ENCODE assay signal across 23 cellular contexts in genomic region chr15:66614456-66615174, GRCh38. TPM values are rescaled to one million over a fixed set of nuclear protein-coding genes. Genes with fewer than 3 reads are reported as not detected.
DNase-seq lines count a peak whose midpoint lies in the region; ATAC-seq and TF ChIP-seq lines count a peak whose summit lies in the region.
"Had no signal": no experiment of that assay in that cellular context is flagged by ENCODE, and none has a peak within 500 bp of the region (broad histone marks: within the 10 kb centered on the region; RNA-seq: fewer than 3 reads in every experiment).

No MANE protein-coding gene starts in this region.

- peaks cover 29 to 64% (median 58%) of the 10 kb centered on the region in 4 donors for H3K4me1 ChIP-seq in upper lobe of left lung

- H3K36me3 Mint-ChIP-seq in activated naive CD8-positive, alpha-beta T cell treated with anti-CD3 and anti-CD28 coated beads, Interleukin-2, amount 10 ng/mL, durations not matched to agents 7 days and 5 days: no peaks in the 10 kb centered on the region
- no peaks in the 10 kb centered on the region for H3K36me3 Mint-ChIP-seq in activated naive CD8-positive, alpha-beta T cell treated with anti-CD3 and anti-CD28 coated beads for 36 hours
- no peaks in the 10 kb centered on the region for H3K36me3 Mint-ChIP-seq in dendritic cell treated with granulocyte-macrophage colony-stimulating factor and Interleukin-4, amounts not matched to agents 40 ng/mL and 50 ng/mL, for 4 days (ENCODE audit: low read depth)
- no peaks in the 10 kb centered on the region for H3K36me3 Mint-ChIP-seq in MCF 10A (ENCODE audit: insufficient read depth, unreplicated experiment)
- H3K36me3 Mint-ChIP-seq: CD8-positive, alpha-beta T cell had no signal

- TF ChIP-seq EP300 in upper lobe of left lung (IDR thresholded peaks at IDR 0.05): no peak

- intact Hi-C loops in dendritic cell treated with granulocyte-macrophage colony-stimulating factor and Interleukin-4, amounts not matched to agents 40 ng/mL and 50 ng/mL, for 4 days (cut with micrococcal nuclease): loop anchor here (5.0 kb wide), 1 partner anchor 238 kb away; no protein-coding TSS in a partner anchor
- intact Hi-C loops in MCF 10A (cut with micrococcal nuclease): loop anchor here (5.0 kb wide), 1 partner anchor 288 kb away; no protein-coding TSS in a partner anchor

- POLR2A ChIA-PET in activated naive CD8-positive, alpha-beta T cell treated with anti-CD3 and anti-CD28 coated beads, Interleukin-2, amount 10 ng/mL, durations not matched to agents 7 days and 5 days (lab: Charles Lee): interaction anchor here (1.2 kb wide), 1 partner anchor 79 kb away, joined by 5 read pairs; no protein-coding TSS in a partner anchor
- POLR2A ChIA-PET in MCF 10A (lab: Yijun Ruan, JAX): no interaction called here

- H3K27me3 ChIP-seq in upper lobe of left lung: no peaks in the 10 kb centered on the region

- CTCF ChIA-PET in MCF 10A (lab: Yijun Ruan, JAX): interaction anchor here (0.7 to 1.8 kb wide), 3 partner anchors 161 to 249 kb away, joined by 3 to 13 read pairs (median 5); no protein-coding TSS in a partner anchor

- H3K27ac ChIP-seq in upper lobe of left lung: peak overlapping the region; percentile 24 to 91 (median 62)
- H3K27ac ChIP-seq: A549, thoracic aorta had no signal

- no peak for DNase-seq in activated naive CD8-positive, alpha-beta T cell treated with anti-CD3 and anti-CD28 coated beads, Interleukin-2, amount 10 ng/mL, durations not matched to agents 7 days and 5 days
- DNase-seq in activated naive CD8-positive, alpha-beta T cell treated with anti-CD3 and anti-CD28 coated beads for 36 hours: no peak
- peak; percentile 76 for DNase-seq in NOMO-1 treated with DMSO at 0.1 percent for 48 hours (lab: John Stamatoyannopoulos, UW; ENCODE audit: unreplicated experiment)
- no peak for DNase-seq in upper lobe of left lung
- no peak for DNase-seq in DMS53 treated with DMSO at 0.1 percent for 48 hours (lab: John Stamatoyannopoulos, UW; ENCODE audit: unreplicated experiment)
- no peak for DNase-seq in NCI-H69 (lab: John Stamatoyannopoulos, UW)
- no peak for DNase-seq in MCF 10A (ENCODE audit: unreplicated experiment)
- DNase-seq: activated CD4-positive, alpha-beta T cell treated with anti-CD3 and anti-CD28 coated beads, Interleukin-2, amount 10 ng/mL, durations not matched to agents 24 days and 14 days; activated naive CD4-positive, alpha-beta T cell treated with Interleukin-2 at 50 U/mL for 16 hours; activated T-cell treated with anti-CD3 and anti-CD28 coated beads for 4 hours; aorta; CD8-positive, alpha-beta T cell; hippocampal formation; mesendoderm; NCI-H1048; NCI-H2081 treated with DMSO at 0.1 percent for 48 hours; NCI-H510A treated with DMSO at 0.1 percent for 48 hours; PC-3; T1000 had no signal

- peak overlapping the region; percentile 61 for H3K27ac Mint-ChIP-seq in activated naive CD8-positive, alpha-beta T cell treated with anti-CD3 and anti-CD28 coated beads, Interleukin-2, amount 10 ng/mL, durations not matched to agents 7 days and 5 days
- no peak overlapping the region for H3K27ac Mint-ChIP-seq in activated naive CD8-positive, alpha-beta T cell treated with anti-CD3 and anti-CD28 coated beads for 36 hours
- peak overlapping the region; percentile 65 for H3K27ac Mint-ChIP-seq in dendritic cell treated with granulocyte-macrophage colony-stimulating factor and Interleukin-4, amounts not matched to agents 40 ng/mL and 50 ng/mL, for 4 days
- H3K27ac Mint-ChIP-seq in MCF 10A (ENCODE audit: low read depth, unreplicated experiment): no peak overlapping the region
- H3K27ac Mint-ChIP-seq: activated CD4-positive, alpha-beta T cell treated with anti-CD3 and anti-CD28 coated beads, Interleukin-2, amount 10 ng/mL, durations not matched to agents 24 days and 14 days; CD8-positive, alpha-beta T cell had no signal

- TF ChIP-seq POLR2A in upper lobe of left lung (IDR thresholded peaks at IDR 0.05): no peak

- H3K36me3 ChIP-seq in upper lobe of left lung: no peaks in the 10 kb centered on the region
- H3K36me3 ChIP-seq: thoracic aorta had no signal

- 83 to 84% methylated on average over 6 of the region's 6 CpGs for WGBS in upper lobe of left lung, 2 donors

- H3K4me3 Mint-ChIP-seq in activated naive CD8-positive, alpha-beta T cell treated with anti-CD3 and anti-CD28 coated beads, Interleukin-2, amount 10 ng/mL, durations not matched to agents 7 days and 5 days: no peak overlapping the region
- H3K4me3 Mint-ChIP-seq in activated naive CD8-positive, alpha-beta T cell treated with anti-CD3 and anti-CD28 coated beads for 36 hours: no peak overlapping the region
- no peak overlapping the region for H3K4me3 Mint-ChIP-seq in dendritic cell treated with granulocyte-macrophage colony-stimulating factor and Interleukin-4, amounts not matched to agents 40 ng/mL and 50 ng/mL, for 4 days
- H3K4me3 Mint-ChIP-seq in MCF 10A (ENCODE audit: unreplicated experiment): no peak overlapping the region
- H3K4me3 Mint-ChIP-seq: activated CD4-positive, alpha-beta T cell treated with anti-CD3 and anti-CD28 coated beads, Interleukin-2, amount 10 ng/mL, durations not matched to agents 24 days and 14 days; CD8-positive, alpha-beta T cell had no signal

- no peaks in the 10 kb centered on the region for H3K9me3 ChIP-seq in upper lobe of left lung
- H3K9me3 ChIP-seq: A549, thoracic aorta had no signal

- H3K9me3 Mint-ChIP-seq in activated naive CD8-positive, alpha-beta T cell treated with anti-CD3 and anti-CD28 coated beads, Interleukin-2, amount 10 ng/mL, durations not matched to agents 7 days and 5 days: no peaks in the 10 kb centered on the region
- H3K9me3 Mint-ChIP-seq in activated naive CD8-positive, alpha-beta T cell treated with anti-CD3 and anti-CD28 coated beads for 36 hours: peaks cover 1% of the 10 kb centered on the region
- no peaks in the 10 kb centered on the region for H3K9me3 Mint-ChIP-seq in dendritic cell treated with granulocyte-macrophage colony-stimulating factor and Interleukin-4, amounts not matched to agents 40 ng/mL and 50 ng/mL, for 4 days
- no peaks in the 10 kb centered on the region for H3K9me3 Mint-ChIP-seq in MCF 10A (ENCODE audit: unreplicated experiment)
- H3K9me3 Mint-ChIP-seq: activated CD4-positive, alpha-beta T cell treated with anti-CD3 and anti-CD28 coated beads, Interleukin-2, amount 10 ng/mL, durations not matched to agents 24 days and 14 days; CD8-positive, alpha-beta T cell had no signal

- peaks cover 22% of the 10 kb centered on the region for H3K4me1 Mint-ChIP-seq in activated naive CD8-positive, alpha-beta T cell treated with anti-CD3 and anti-CD28 coated beads, Interleukin-2, amount 10 ng/mL, durations not matched to agents 7 days and 5 days
- H3K4me1 Mint-ChIP-seq in activated naive CD8-positive, alpha-beta T cell treated with anti-CD3 and anti-CD28 coated beads for 36 hours: peaks cover 3% of the 10 kb centered on the region
- peaks cover 66% of the 10 kb centered on the region for H3K4me1 Mint-ChIP-seq in dendritic cell treated with granulocyte-macrophage colony-stimulating factor and Interleukin-4, amounts not matched to agents 40 ng/mL and 50 ng/mL, for 4 days (ENCODE audit: low read depth)
- no peaks in the 10 kb centered on the region for H3K4me1 Mint-ChIP-seq in MCF 10A (ENCODE audit: insufficient read depth, unreplicated experiment)

- no peak overlapping the region for H3K4me3 ChIP-seq in upper lobe of left lung
- H3K4me3 ChIP-seq: A549, thoracic aorta had no signal

- ATAC-seq in activated naive CD8-positive, alpha-beta T cell treated with anti-CD3 and anti-CD28 coated beads, Interleukin-2, amount 10 ng/mL, durations not matched to agents 7 days and 5 days (ENCODE audit: low read depth): no peak
- no peak for ATAC-seq in upper lobe of left lung (ENCODE audit: low FRiP score in 2 of 2)
- ATAC-seq: A549; CD8-positive, alpha-beta T cell; PC-3 had no signal

- TF ChIP-seq CTCF in upper lobe of left lung (IDR thresholded peaks at IDR 0.05): no peak
- TF ChIP-seq CTCF in MCF 10A (IDR thresholded peaks at IDR 0.05; ENCODE audit: unreplicated experiment): no peak

- H3K27me3 Mint-ChIP-seq in activated naive CD8-positive, alpha-beta T cell treated with anti-CD3 and anti-CD28 coated beads, Interleukin-2, amount 10 ng/mL, durations not matched to agents 7 days and 5 days: peaks cover 5% of the 10 kb centered on the region
- no peaks in the 10 kb centered on the region for H3K27me3 Mint-ChIP-seq in activated naive CD8-positive, alpha-beta T cell treated with anti-CD3 and anti-CD28 coated beads for 36 hours
- H3K27me3 Mint-ChIP-seq in dendritic cell treated with granulocyte-macrophage colony-stimulating factor and Interleukin-4, amounts not matched to agents 40 ng/mL and 50 ng/mL, for 4 days: no peaks in the 10 kb centered on the region
- no peaks in the 10 kb centered on the region for H3K27me3 Mint-ChIP-seq in MCF 10A (ENCODE audit: insufficient read depth, unreplicated experiment)
- H3K27me3 Mint-ChIP-seq: activated CD4-positive, alpha-beta T cell treated with anti-CD3 and anti-CD28 coated beads, Interleukin-2, amount 10 ng/mL, durations not matched to agents 24 days and 14 days had no signal

- no TSS peak for BruUV-seq in MCF 10A (replicated peaks; lab: Mats Ljungman, UMichigan)

RNA-seq across cellular contexts. Expression of gene LCTL, which starts 48.8 kb away (rescaled TPM):
- total RNA-seq in activated naive CD8-positive, alpha-beta T cell treated with anti-CD3 and anti-CD28 coated beads, Interleukin-2, amount 10 ng/mL, durations not matched to agents 7 days and 5 days: not detected
- total RNA-seq in activated naive CD8-positive, alpha-beta T cell treated with anti-CD3 and anti-CD28 coated beads for 36 hours: not detected
- not detected for total RNA-seq in upper lobe of left lung
- total RNA-seq in MCF 10A (2022): not detected in 2 replicates
- total RNA-seq: activated CD4-positive, alpha-beta T cell treated with anti-CD3 and anti-CD28 coated beads, Interleukin-2, amount 10 ng/mL, durations not matched to agents 24 days and 14 days; aorta; CD8-positive, alpha-beta T cell; kidney; PC-3; thoracic aorta had no signal

Comparison
In these comparisons a context has a peak if more than half of its experiments do, and no peak if none do; other contexts are left out.
1. H3K27ac Mint-ChIP-seq: peak in activated naive CD8-positive, alpha-beta T cell treated with anti-CD3 and anti-CD28 coated beads, Interleukin-2, amount 10 ng/mL, durations not matched to agents 7 days and 5 days (single experiment) and dendritic cell treated with granulocyte-macrophage colony-stimulating factor and Interleukin-4, amounts not matched to agents 40 ng/mL and 50 ng/mL, for 4 days (single experiment); none in activated naive CD8-positive, alpha-beta T cell treated with anti-CD3 and anti-CD28 coated beads for 36 hours (single experiment) and MCF 10A (single experiment).